In genomic region chr5:36875789-36876388, GRCh38 we compare ENCODE assay signal across 8 cellular contexts. TPM values are rescaled to one million over a fixed set of nuclear protein-coding genes. Genes with fewer than 3 reads are reported as not detected.
DNase-seq lines count a peak whose midpoint lies in the region; ATAC-seq lines count a peak whose summit lies in the region.

No MANE protein-coding gene starts in this region.

- peak overlapping the region; percentile 94 for H3K27ac ChIP-seq in effector memory CD4-positive, alpha-beta T cell (ENCODE audit: insufficient read depth, low read length, poor library complexity, severe bottlenecking)
- peak overlapping the region; percentile 95 for H3K27ac ChIP-seq in mesendoderm (ENCODE audit: low read depth, low read length)

- no peaks in the 10 kb centered on the region for H3K27me3 ChIP-seq in effector memory CD4-positive, alpha-beta T cell (replicated peaks; ENCODE audit: control insufficient read depth, insufficient read depth, low read length, poor library complexity, severe bottlenecking)
- no peaks in the 10 kb centered on the region for H3K27me3 ChIP-seq in mesendoderm (ENCODE audit: insufficient read depth, low read length, poor library complexity)

- peak; percentile 70 for ATAC-seq in GM19397 (IDR thresholded peaks at IDR 0.05; ENCODE audit: unreplicated experiment)
- peak; percentile 53 for ATAC-seq in HG03521 (IDR thresholded peaks at IDR 0.05; ENCODE audit: unreplicated experiment)

- H4K5ac ChIP-seq in mesendoderm (ENCODE audit: low read length) = no peak overlapping the region

- H3K4ac ChIP-seq in mesendoderm (ENCODE audit: low read depth, low read length) = peak overlapping the region; percentile 63

- peak overlapping the region; percentile 53 for H2BK5ac ChIP-seq in mesendoderm (ENCODE audit: low read length)

- H3K79me1 ChIP-seq in mesendoderm (ENCODE audit: low read length) = peaks cover 2% of the 10 kb centered on the region

- peak overlapping the region; percentile 99 for H3K4me3 ChIP-seq in effector memory CD4-positive, alpha-beta T cell (ENCODE audit: insufficient read depth, low read depth, low read length, poor library complexity, severe bottlenecking)
- peak overlapping the region; percentile 98 for H3K4me3 ChIP-seq in mesendoderm (ENCODE audit: low read length)

- H3K56ac ChIP-seq in mesendoderm (ENCODE audit: low read length) = peak overlapping the region; percentile 86

- DNase-seq in C1 segment of cervical spinal cord (lab: John Stamatoyannopoulos, UW) (peak in 13 of 14 donors; percentile 6 to 84 (median 70)), NCI-H748 treated with DMSO at 0.1 percent for 48 hours (lab: John Stamatoyannopoulos, UW) (peak; percentile 90), mesendoderm (peak; percentile 85)
- peak; percentile 29 to 65 for DNase-seq in activated CD8-positive, alpha-beta memory T cell treated with anti-CD3 and anti-CD28 coated beads for 1 hour (ENCODE audit: extremely low read depth in 1 of 2, low read depth in 1 of 2)
- DNase-seq in effector memory CD4-positive, alpha-beta T cell = peak; percentile 60 to 70 (median 67)
- DNase-seq in stimulated activated CD8-positive, alpha-beta memory T cell treated with anti-CD3 and anti-CD28 coated beads, Interleukin-15, amount 100 ng/mL, for 24 hours (ENCODE audit: low read depth) = peak; percentile 53

- peak overlapping the region; percentile 91 for H3K18ac ChIP-seq in mesendoderm (ENCODE audit: low read length)

- no peak overlapping the region for H2BK120ac ChIP-seq in mesendoderm (ENCODE audit: low read depth, low read length)

- peak overlapping the region; percentile 97 for H3K9ac ChIP-seq in mesendoderm (ENCODE audit: low read length)

- WGBS in mesendoderm (ENCODE audit: extremely low coverage, insufficient coverage, low lambda C conversion rate) = no CpG with 5 or more reads among the region's 60 CpGs

- H2AK5ac ChIP-seq in mesendoderm (ENCODE audit: low read length) = no peak overlapping the region

- no peaks in the 10 kb centered on the region for H3K36me3 ChIP-seq in effector memory CD4-positive, alpha-beta T cell (ENCODE audit: control insufficient read depth, insufficient read depth, low read length)
- H3K36me3 ChIP-seq in mesendoderm (ENCODE audit: control insufficient read depth, insufficient read depth, low read length) = no peaks in the 10 kb centered on the region

- peak overlapping the region; percentile 45 for H3K4me2 ChIP-seq in mesendoderm (ENCODE audit: low read length)

- peaks cover 35% of the 10 kb centered on the region for H3K79me2 ChIP-seq in mesendoderm (ENCODE audit: control insufficient read depth, insufficient read depth, low read length)

- no peak overlapping the region for H4K8ac ChIP-seq in mesendoderm (ENCODE audit: low read depth, low read length)

- no peaks in the 10 kb centered on the region for H3K9me3 ChIP-seq in effector memory CD4-positive, alpha-beta T cell (ENCODE audit: control insufficient read depth, low read length)

- H3K23ac ChIP-seq in mesendoderm (ENCODE audit: low read length) = peak overlapping the region; percentile 15

- no peak overlapping the region for H2BK15ac ChIP-seq in mesendoderm (replicated peaks; ENCODE audit: low read depth)

- H3K4me1 ChIP-seq in effector memory CD4-positive, alpha-beta T cell (ENCODE audit: control insufficient read depth, insufficient read depth, low read length, poor library complexity, severe bottlenecking) = peaks cover 23% of the 10 kb centered on the region
- peaks cover 3% of the 10 kb centered on the region for H3K4me1 ChIP-seq in mesendoderm (ENCODE audit: control insufficient read depth, low read depth, low read length)

RNA-seq across cellular contexts. Expression of gene NIPBL, which starts 0.7 kb away (rescaled TPM):
- polyA plus RNA-seq in mesendoderm (2013, experiment 1 of 2) = 22.3 TPM
- 23.0 TPM for polyA plus RNA-seq in mesendoderm (2013, experiment 2 of 2)

Comparison
In these comparisons a context has a peak if more than half of its experiments do, and no peak if none do; other contexts are left out.
1. Peak in every context shown above with its lines: DNase-seq, ATAC-seq, H3K4me3 ChIP-seq and H3K27ac ChIP-seq.